Comparison of ENCODE assay signal across 21 cellular contexts in genomic region chr10:42981358-42982236, GRCh38.
DNase-seq lines count a peak whose midpoint lies in the region; ATAC-seq and TF ChIP-seq lines count a peak whose summit lies in the region.
"Had no signal": no experiment of that assay in that cellular context is flagged by ENCODE, and none has a peak within 500 bp of the region (broad histone marks: within the 10 kb centered on the region; RNA-seq: fewer than 3 reads in every experiment).

No MANE protein-coding gene starts in this region.

- CTCF ChIA-PET in activated CD4-positive, alpha-beta memory T cell treated with anti-CD3 and anti-CD28 coated beads for 36 hours (lab: Charles Lee), result no interaction called here
- CTCF ChIA-PET in MCF 10A (lab: Yijun Ruan, JAX), result interaction anchor here (0.6 to 0.7 kb wide), 4 partner anchors 56 to 424 kb away, joined by 3 read pairs; no protein-coding TSS in a partner anchor

- H3K4me2 ChIP-seq in hepatocyte, result no peak overlapping the region

- no peaks in the 10 kb centered on the region for H4K20me1 ChIP-seq in hepatocyte (ENCODE audit: insufficient read depth, poor library complexity, severe bottlenecking)

- WGBS in hepatocyte (ENCODE audit: low lambda C conversion rate, missing lambda C conversion rate), result 70% methylated on average over 26 of the region's 26 CpGs

- H3K27ac ChIP-seq in hepatocyte (no peak overlapping the region), foreskin keratinocyte (no peak overlapping the region)
- H3K27ac ChIP-seq: ascending aorta had no signal

- no peak overlapping the region for H2AFZ ChIP-seq in hepatocyte

- H3K36me3 Mint-ChIP-seq in activated CD4-positive, alpha-beta memory T cell treated with anti-CD3 and anti-CD28 coated beads for 36 hours, result no peaks in the 10 kb centered on the region
- H3K36me3 Mint-ChIP-seq in MCF 10A (ENCODE audit: insufficient read depth, unreplicated experiment), result no peaks in the 10 kb centered on the region
- H3K36me3 Mint-ChIP-seq: naive thymus-derived CD4-positive, alpha-beta T cell had no signal

- no peaks in the 10 kb centered on the region for H3K27me3 ChIP-seq in H7 (ENCODE audit: control insufficient read depth, insufficient read depth, low read length)
- H3K27me3 ChIP-seq in hepatocyte, result no peaks in the 10 kb centered on the region
- H3K27me3 ChIP-seq in foreskin keratinocyte, result peaks cover 2% of the 10 kb centered on the region
- H3K27me3 ChIP-seq: ascending aorta, MG63 had no signal

- no peaks in the 10 kb centered on the region for H3K36me3 ChIP-seq in H7 (replicated peaks; ENCODE audit: control insufficient read depth, insufficient read depth, low read length)
- H3K36me3 ChIP-seq in hepatocyte (replicated peaks; ENCODE audit: insufficient read depth, low read depth), result no peaks in the 10 kb centered on the region
- H3K36me3 ChIP-seq: ascending aorta, MG63 had no signal

- peak; percentile 26 for DNase-seq in H7
- peak; percentile 5 for DNase-seq in activated CD4-positive, alpha-beta memory T cell treated with anti-CD3 and anti-CD28 coated beads for 36 hours
- DNase-seq in hepatocyte (ENCODE audit: low spot score), result peak; percentile 48
- DNase-seq in sciatic nerve (ENCODE audit: low spot score), result peak; percentile 36
- no peak for DNase-seq in MCF 10A (ENCODE audit: unreplicated experiment)
- no peak for DNase-seq in foreskin keratinocyte
- DNase-seq in AG08395 (ENCODE audit: low spot score), result no peak
- DNase-seq: activated CD4-positive, alpha-beta T cell treated with anti-CD3 and anti-CD28 coated beads for 4 hours; activated gamma-delta T cell treated with Interleukin-2 at 50 U/mL for 16 hours; hippocampal formation; MG63; NCI-H2081; NCI-H774; retina; stimulated activated CD4-positive, alpha-beta T cell treated with anti-CD3 and anti-CD28 coated beads, Interleukin-1b, Interleukin-23, amount 100 ng/mL, for 48 hours had no signal

- H3K4me1 ChIP-seq in hepatocyte (ENCODE audit: insufficient read depth) (peaks cover 5% of the 10 kb centered on the region), foreskin keratinocyte (no peaks in the 10 kb centered on the region)
- H3K4me1 ChIP-seq: ascending aorta had no signal

- TF ChIP-seq CTCF in hepatocyte (IDR thresholded peaks at IDR 0.05; ENCODE audit: poor library complexity) (no peak), MCF 10A (IDR thresholded peaks at IDR 0.05; ENCODE audit: unreplicated experiment) (no peak), foreskin keratinocyte (conservative IDR thresholded peaks at IDR 0.05) (no peak)

- no peaks in the 10 kb centered on the region for H3K27me3 Mint-ChIP-seq in activated CD4-positive, alpha-beta memory T cell treated with anti-CD3 and anti-CD28 coated beads for 36 hours
- no peaks in the 10 kb centered on the region for H3K27me3 Mint-ChIP-seq in MCF 10A (ENCODE audit: insufficient read depth, unreplicated experiment)

- H3K4me3 ChIP-seq in H7 (ENCODE audit: insufficient read depth, low read depth, low read length), result no peak overlapping the region
- no peak overlapping the region for H3K4me3 ChIP-seq in hepatocyte
- H3K4me3 ChIP-seq: ascending aorta, MG63 had no signal

- no peak overlapping the region for H3K4me3 Mint-ChIP-seq in activated CD4-positive, alpha-beta memory T cell treated with anti-CD3 and anti-CD28 coated beads for 36 hours
- H3K4me3 Mint-ChIP-seq in MCF 10A (ENCODE audit: unreplicated experiment), result no peak overlapping the region
- H3K4me3 Mint-ChIP-seq: naive thymus-derived CD4-positive, alpha-beta T cell; T-helper 1 cell treated with Interleukin-12 subunit alpha and Interleukin-12 subunit beta and Interleukin-4 antibody, amounts not matched to agents 30 μg/mL and 1 μg/mL, for 36 hours had no signal

- H3K27ac Mint-ChIP-seq in activated CD4-positive, alpha-beta memory T cell treated with anti-CD3 and anti-CD28 coated beads for 36 hours, result no peak overlapping the region
- no peak overlapping the region for H3K27ac Mint-ChIP-seq in MCF 10A (ENCODE audit: low read depth, unreplicated experiment)
- H3K27ac Mint-ChIP-seq: T-helper 1 cell treated with Interleukin-12 subunit alpha and Interleukin-12 subunit beta and Interleukin-4 antibody, amounts not matched to agents 30 μg/mL and 1 μg/mL, for 36 hours had no signal

- intact Hi-C loops in activated CD4-positive, alpha-beta memory T cell treated with anti-CD3 and anti-CD28 coated beads for 36 hours (cut with micrococcal nuclease), result no loop called here
- intact Hi-C loops in sciatic nerve (cut with DNase I), result no loop called here
- intact Hi-C loops in MCF 10A (cut with micrococcal nuclease), result no loop called here

- ATAC-seq in sciatic nerve (peak; percentile 16), HG02973 (IDR thresholded peaks at IDR 0.05; ENCODE audit: unreplicated experiment) (no peak), foreskin keratinocyte (no peak)
- ATAC-seq: left colon; naive thymus-derived CD4-positive, alpha-beta T cell; Panc1 had no signal

- POLR2A ChIA-PET in activated CD4-positive, alpha-beta memory T cell treated with anti-CD3 and anti-CD28 coated beads for 36 hours (lab: Charles Lee), result no interaction called here
- POLR2A ChIA-PET in MCF 10A (lab: Yijun Ruan, JAX), result no interaction called here

- no peaks in the 10 kb centered on the region for H3K4me1 Mint-ChIP-seq in activated CD4-positive, alpha-beta memory T cell treated with anti-CD3 and anti-CD28 coated beads for 36 hours (ENCODE audit: low read depth)
- H3K4me1 Mint-ChIP-seq in MCF 10A (ENCODE audit: insufficient read depth, unreplicated experiment), result no peaks in the 10 kb centered on the region

- H3K9me3 Mint-ChIP-seq in activated CD4-positive, alpha-beta memory T cell treated with anti-CD3 and anti-CD28 coated beads for 36 hours, result no peaks in the 10 kb centered on the region
- H3K9me3 Mint-ChIP-seq in MCF 10A (ENCODE audit: unreplicated experiment), result peaks cover 9% of the 10 kb centered on the region
- H3K9me3 Mint-ChIP-seq: naive thymus-derived CD4-positive, alpha-beta T cell; T-helper 1 cell treated with Interleukin-12 subunit alpha and Interleukin-12 subunit beta and Interleukin-4 antibody, amounts not matched to agents 30 μg/mL and 1 μg/mL, for 36 hours had no signal

- H3K9me2 ChIP-seq in hepatocyte (replicated peaks; ENCODE audit: insufficient read depth), result no peaks in the 10 kb centered on the region

- no peaks in the 10 kb centered on the region for H3K9me3 ChIP-seq in hepatocyte (ENCODE audit: low read depth)
- H3K9me3 ChIP-seq: ascending aorta, MG63 had no signal

- H3K79me2 ChIP-seq in hepatocyte, result no peaks in the 10 kb centered on the region

- no TSS peak for BruUV-seq in MCF 10A (replicated peaks; lab: Mats Ljungman, UMichigan)

Comparison
In these comparisons a context has a peak if more than half of its experiments do, and no peak if none do; other contexts are left out.
1. DNase-seq: peak in H7 (single experiment), activated CD4-positive, alpha-beta memory T cell treated with anti-CD3 and anti-CD28 coated beads for 36 hours (single experiment), hepatocyte (single experiment) and sciatic nerve (single experiment); none in MCF 10A (single experiment), foreskin keratinocyte (0 of 2) and AG08395 (single experiment).